ENCODE assay signal across 19 cellular contexts in the genomic region with DNA sequence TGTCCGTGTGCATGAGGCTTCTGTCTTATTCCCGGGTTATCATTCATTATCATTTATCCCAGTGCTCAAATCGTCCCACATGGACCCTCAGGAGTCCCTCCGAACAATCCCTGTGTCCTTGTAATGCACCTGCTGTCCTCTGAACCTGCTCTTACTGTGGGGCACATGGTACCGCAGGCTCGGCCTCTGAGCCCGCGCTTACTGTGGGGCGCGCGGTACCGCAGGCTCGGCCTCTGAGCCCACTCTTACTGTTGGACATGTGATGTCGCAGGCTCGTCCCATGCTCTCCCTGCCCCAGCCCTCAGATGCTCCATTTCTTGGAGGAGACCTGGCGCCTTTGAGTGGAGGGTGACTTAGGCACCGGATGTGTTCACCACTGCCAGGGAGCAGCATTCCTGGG. TPM values are rescaled to one million over a fixed set of nuclear protein-coding genes. Genes with fewer than 3 reads are reported as not detected.
A peak's percentile ranks its signal among the peaks of the same experiment; 100 is the strongest.
DNase-seq lines count a peak whose midpoint lies in the region; ATAC-seq and TF ChIP-seq lines count a peak whose summit lies in the region.
"Had no signal": no experiment of that assay in that cellular context is flagged by ENCODE, and none has a peak within 500 bp of the region (broad histone marks: within the 10 kb centered on the region; RNA-seq: fewer than 3 reads in every experiment).

No MANE protein-coding gene starts in this region.

- H3K4me1 Mint-ChIP-seq in WTC11, result no peaks in the 10 kb centered on the region
- peaks cover 7% of the 10 kb centered on the region for H3K4me1 Mint-ChIP-seq in memory B cell
- H3K4me1 Mint-ChIP-seq in stimulated activated naive B cell treated with anti-CD40 and anti-IgM and Interleukin-4, amounts not matched to agents 10 μg/mL and 1 μg/mL and 100 μg/mL, for 72 hours, result peaks cover 10% of the 10 kb centered on the region in 2 donors
- peaks cover 16% of the 10 kb centered on the region for H3K4me1 Mint-ChIP-seq in stimulated activated memory B cell treated with anti-CD40 and anti-IgM and Interleukin-4, amounts not matched to agents 10 μg/mL and 1 μg/mL and 100 μg/mL, for 72 hours
- H3K4me1 Mint-ChIP-seq: CD14-positive monocyte had no signal

- H3K36me3 ChIP-seq in BLaER1, result peaks cover 62% of the 10 kb centered on the region
- peaks cover 31 to 79% (median 64%) of the 10 kb centered on the region in 11 experiments; a peak in 21 of 22 replicates for H3K36me3 ChIP-seq in BLaER1 treated with 17β-estradiol and CSF1 and Interleukin-3, amounts not matched to agents 10 nM and 100 nM

- peaks cover 8% of the 10 kb centered on the region; the same call in 1 of the 2 replicates for H4K20me1 ChIP-seq in BLaER1
- peaks cover 0 to 96% (median 88%) of the 10 kb centered on the region in 11 experiments; a peak in 18 of 22 replicates for H4K20me1 ChIP-seq in BLaER1 treated with 17β-estradiol and CSF1 and Interleukin-3, amounts not matched to agents 10 nM and 100 nM

- TF ChIP-seq CTCF in WTC11 (IDR thresholded peaks at IDR 0.05), result no peak

- peak overlapping the region; percentile 93 for H3K27ac ChIP-seq in BLaER1
- no peak overlapping the region for H3K27ac ChIP-seq in BLaER1 treated with 17β-estradiol and CSF1 and Interleukin-3, amounts not matched to agents 10 nM and 100 nM
- H3K27ac ChIP-seq: GM23248 had no signal

- H3K27ac Mint-ChIP-seq in WTC11, result peak overlapping the region; percentile 13
- peak overlapping the region; percentile 3 for H3K27ac Mint-ChIP-seq in memory B cell
- no peak overlapping the region for H3K27ac Mint-ChIP-seq in stimulated activated naive B cell treated with anti-CD40 and anti-IgM and Interleukin-4, amounts not matched to agents 10 μg/mL and 1 μg/mL and 100 μg/mL, for 72 hours
- no peak overlapping the region for H3K27ac Mint-ChIP-seq in stimulated activated memory B cell treated with anti-CD40 and anti-IgM and Interleukin-4, amounts not matched to agents 10 μg/mL and 1 μg/mL and 100 μg/mL, for 72 hours
- H3K27ac Mint-ChIP-seq: CD4-positive, alpha-beta memory T cell; IgD-negative memory B cell had no signal

- H3K4me3 Mint-ChIP-seq in WTC11 (no peak overlapping the region), memory B cell (no peak overlapping the region)
- H3K4me3 Mint-ChIP-seq in stimulated activated naive B cell treated with anti-CD40 and anti-IgM and Interleukin-4, amounts not matched to agents 10 μg/mL and 1 μg/mL and 100 μg/mL, for 72 hours, result no peak overlapping the region
- H3K4me3 Mint-ChIP-seq in stimulated activated memory B cell treated with anti-CD40 and anti-IgM and Interleukin-4, amounts not matched to agents 10 μg/mL and 1 μg/mL and 100 μg/mL, for 72 hours, result no peak overlapping the region
- H3K4me3 Mint-ChIP-seq: CD14-positive monocyte; CD4-positive, alpha-beta memory T cell; IgD-negative memory B cell had no signal

- H3K27me3 Mint-ChIP-seq in WTC11 (ENCODE audit: low read depth) (no peaks in the 10 kb centered on the region), memory B cell (no peaks in the 10 kb centered on the region)
- no peaks in the 10 kb centered on the region for H3K27me3 Mint-ChIP-seq in stimulated activated naive B cell treated with anti-CD40 and anti-IgM and Interleukin-4, amounts not matched to agents 10 μg/mL and 1 μg/mL and 100 μg/mL, for 72 hours
- no peaks in the 10 kb centered on the region for H3K27me3 Mint-ChIP-seq in stimulated activated memory B cell treated with anti-CD40 and anti-IgM and Interleukin-4, amounts not matched to agents 10 μg/mL and 1 μg/mL and 100 μg/mL, for 72 hours
- H3K27me3 Mint-ChIP-seq: CD4-positive, alpha-beta memory T cell; IgD-negative memory B cell had no signal

- H3K4me1 ChIP-seq in BLaER1, result peaks cover 98% of the 10 kb centered on the region
- peaks cover 38 to 98% (median 96%) of the 10 kb centered on the region in 10 experiments for H3K4me1 ChIP-seq in BLaER1 treated with 17β-estradiol and CSF1 and Interleukin-3, amounts not matched to agents 10 nM and 100 nM
- H3K4me1 ChIP-seq: BE2C had no signal

- CTCF ChIA-PET in WTC11 (lab: Charles Lee), result no interaction called here

- peak overlapping the region; percentile 88 for H3K4me2 ChIP-seq in BLaER1
- H3K4me2 ChIP-seq in BLaER1 treated with 17β-estradiol and CSF1 and Interleukin-3, amounts not matched to agents 10 nM and 100 nM, result peak overlapping the region in 9 of 11 experiments; percentile 76 to 97 (median 85); a peak in 17 of 22 replicates

- ATAC-seq in WTC11 (no peak), memory B cell (ENCODE audit: low read depth) (no peak), HG03460 (IDR thresholded peaks at IDR 0.05; ENCODE audit: unreplicated experiment) (no peak)
- no peak for ATAC-seq in stimulated activated naive B cell treated with anti-CD40 and anti-IgM and Interleukin-4, amounts not matched to agents 10 μg/mL and 1 μg/mL and 100 μg/mL, for 72 hours (replicated peaks)
- no peak for ATAC-seq in stimulated activated memory B cell treated with anti-CD40 and anti-IgM and Interleukin-4, amounts not matched to agents 10 μg/mL and 1 μg/mL and 100 μg/mL, for 72 hours
- ATAC-seq: HepG2 had no signal

- POLR2A ChIA-PET in WTC11 (lab: Charles Lee), result no interaction called here

- 0 out of 2 replicates have a peak overlapping the region, but pooled peaks have one; percentile 73 for H3K9ac ChIP-seq in BLaER1
- H3K9ac ChIP-seq in BLaER1 treated with 17β-estradiol and CSF1 and Interleukin-3, amounts not matched to agents 10 nM and 100 nM, result no peak overlapping the region
- H3K9ac ChIP-seq: GM23248 had no signal

- H3K4me3 ChIP-seq in BLaER1, result no peak overlapping the region; the same call in 1 of the 2 replicates
- no peak overlapping the region for H3K4me3 ChIP-seq in BLaER1 treated with 17β-estradiol and CSF1 and Interleukin-3, amounts not matched to agents 10 nM and 100 nM
- H3K4me3 ChIP-seq: GM23248 had no signal

- no peak for DNase-seq in WTC11 (ENCODE audit: low spot score)
- DNase-seq in memory B cell (ENCODE audit: low spot score in 2 of 2), result no peak
- DNase-seq in stimulated activated naive B cell treated with anti-CD40 and anti-IgM and Interleukin-4, amounts not matched to agents 10 μg/mL and 1 μg/mL and 100 μg/mL, for 72 hours, result no peak
- DNase-seq: ACHN; BE2C; CD4-positive, alpha-beta memory T cell; DMS153; DMS79; GDM1; GM23248; HCEC 1CT; KBM-7 had no signal

- H3K9me3 ChIP-seq in BLaER1, result no peaks in the 10 kb centered on the region
- no peaks in the 10 kb centered on the region; a peak in 1 of 22 replicates for H3K9me3 ChIP-seq in BLaER1 treated with 17β-estradiol and CSF1 and Interleukin-3, amounts not matched to agents 10 nM and 100 nM (replicated peaks in 1 of 11)
- H3K9me3 ChIP-seq: BE2C had no signal

- H3K27me3 ChIP-seq in BLaER1, result no peaks in the 10 kb centered on the region
- H3K27me3 ChIP-seq in BLaER1 treated with 17β-estradiol and CSF1 and Interleukin-3, amounts not matched to agents 10 nM and 100 nM, result peaks cover 0 to 43% (median 0%) of the 10 kb centered on the region in 11 experiments; a peak in 7 of 22 replicates
- H3K27me3 ChIP-seq: BE2C had no signal

- peaks cover 25% of the 10 kb centered on the region for H3K36me3 Mint-ChIP-seq in WTC11
- H3K36me3 Mint-ChIP-seq in memory B cell, result peaks cover 20% of the 10 kb centered on the region
- peaks cover 59 to 60% of the 10 kb centered on the region in 2 donors for H3K36me3 Mint-ChIP-seq in stimulated activated naive B cell treated with anti-CD40 and anti-IgM and Interleukin-4, amounts not matched to agents 10 μg/mL and 1 μg/mL and 100 μg/mL, for 72 hours
- H3K36me3 Mint-ChIP-seq in stimulated activated memory B cell treated with anti-CD40 and anti-IgM and Interleukin-4, amounts not matched to agents 10 μg/mL and 1 μg/mL and 100 μg/mL, for 72 hours, result peaks cover 57% of the 10 kb centered on the region

- H3K9me3 Mint-ChIP-seq in WTC11, result no peaks in the 10 kb centered on the region
- no peaks in the 10 kb centered on the region for H3K9me3 Mint-ChIP-seq in memory B cell
- no peaks in the 10 kb centered on the region for H3K9me3 Mint-ChIP-seq in stimulated activated naive B cell treated with anti-CD40 and anti-IgM and Interleukin-4, amounts not matched to agents 10 μg/mL and 1 μg/mL and 100 μg/mL, for 72 hours
- no peaks in the 10 kb centered on the region for H3K9me3 Mint-ChIP-seq in stimulated activated memory B cell treated with anti-CD40 and anti-IgM and Interleukin-4, amounts not matched to agents 10 μg/mL and 1 μg/mL and 100 μg/mL, for 72 hours
- H3K9me3 Mint-ChIP-seq: CD4-positive, alpha-beta memory T cell; IgD-negative memory B cell had no signal

TF ChIP-seq in WTC11, 78 proteins besides CTCF, POLR2A, EP300 and RAD21:
- TF ChIP-seq FOXP1 (CRISPR knock-in tag; IDR thresholded peaks at IDR 0.05; ENCODE audit: borderline replicate concordance), result no peak
- no peak for TF ChIP-seq NR1H2 (CRISPR knock-in tag; IDR thresholded peaks at IDR 0.05)
- TF ChIP-seq, protein P1, sequence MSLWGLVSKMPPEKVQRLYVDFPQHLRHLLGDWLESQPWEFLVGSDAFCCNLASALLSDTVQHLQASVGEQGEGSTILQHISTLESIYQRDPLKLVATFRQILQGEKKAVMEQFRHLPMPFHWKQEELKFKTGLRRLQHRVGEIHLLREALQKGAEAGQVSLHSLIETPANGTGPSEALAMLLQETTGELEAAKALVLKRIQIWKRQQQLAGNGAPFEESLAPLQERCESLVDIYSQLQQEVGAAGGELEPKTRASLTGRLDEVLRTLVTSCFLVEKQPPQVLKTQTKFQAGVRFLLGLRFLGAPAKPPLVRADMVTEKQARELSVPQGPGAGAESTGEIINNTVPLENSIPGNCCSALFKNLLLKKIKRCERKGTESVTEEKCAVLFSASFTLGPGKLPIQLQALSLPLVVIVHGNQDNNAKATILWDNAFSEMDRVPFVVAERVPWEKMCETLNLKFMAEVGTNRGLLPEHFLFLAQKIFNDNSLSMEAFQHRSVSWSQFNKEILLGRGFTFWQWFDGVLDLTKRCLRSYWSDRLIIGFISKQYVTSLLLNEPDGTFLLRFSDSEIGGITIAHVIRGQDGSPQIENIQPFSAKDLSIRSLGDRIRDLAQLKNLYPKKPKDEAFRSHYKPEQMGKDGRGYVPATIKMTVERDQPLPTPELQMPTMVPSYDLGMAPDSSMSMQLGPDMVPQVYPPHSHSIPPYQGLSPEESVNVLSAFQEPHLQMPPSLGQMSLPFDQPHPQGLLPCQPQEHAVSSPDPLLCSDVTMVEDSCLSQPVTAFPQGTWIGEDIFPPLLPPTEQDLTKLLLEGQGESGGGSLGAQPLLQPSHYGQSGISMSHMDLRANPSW (CRISPR knock-in tag; conservative IDR thresholded peaks at IDR 0.05; ENCODE audit: low read depth), result no peak
- no peak for TF ChIP-seq GABPB1 (CRISPR knock-in tag; IDR thresholded peaks at IDR 0.05)

RNA-seq across cellular contexts. Expression of a gene that starts 16.8 kb away (rescaled TPM):
- total RNA-seq in WTC11 (2021), result 5.7 to 6.2 TPM (median 6.1 TPM) in 3 replicates

RNA-seq across cellular contexts. Expression of a gene that starts 17.5 kb away (rescaled TPM):
- total RNA-seq in WTC11 (2021), result 165 to 181 TPM (median 176 TPM) in 3 replicates

RNA-seq across cellular contexts. Expression of a gene that starts 19.8 kb away (rescaled TPM):
- total RNA-seq in WTC11 (2021), result 89.3 to 91.2 TPM (median 89.4 TPM) in 3 replicates

RNA-seq across cellular contexts. Expression of a gene that starts 38.4 kb away (rescaled TPM):
- total RNA-seq in WTC11 (2021), result 6.6 to 7.2 TPM (median 6.6 TPM) in 3 replicates

Comparison
In these comparisons a context has a peak if more than half of its experiments do, and no peak if none do; other contexts are left out.
1. H3K27ac Mint-ChIP-seq: peak in WTC11 (single experiment) and memory B cell (single experiment); none in stimulated activated naive B cell treated with anti-CD40 and anti-IgM and Interleukin-4, amounts not matched to agents 10 μg/mL and 1 μg/mL and 100 μg/mL, for 72 hours (single experiment) and stimulated activated memory B cell treated with anti-CD40 and anti-IgM and Interleukin-4, amounts not matched to agents 10 μg/mL and 1 μg/mL and 100 μg/mL, for 72 hours (single experiment).